ENCODE assay signal across 17 cellular contexts in genomic region chr5:122478741-122479459, GRCh38.
DNase-seq lines count a peak whose midpoint lies in the region; ATAC-seq and TF ChIP-seq lines count a peak whose summit lies in the region.
"Had no signal": no experiment of that assay in that cellular context is flagged by ENCODE, and none has a peak within 500 bp of the region (broad histone marks: within the 10 kb centered on the region; RNA-seq: fewer than 3 reads in every experiment).

No MANE protein-coding gene starts in this region.

- intact Hi-C loops in PC-9 (cut with micrococcal nuclease; ENCODE audit: unreplicated experiment) = no loop called here

- ATAC-seq in omental fat pad (ENCODE audit: low FRiP score) = peak; percentile 93
- ATAC-seq: activated naive CD4-positive, alpha-beta T cell treated with anti-CD3 and anti-CD28 coated beads, Interleukin-2, amount 50 U/mL, for 72 hours; psoas muscle; stimulated activated memory B cell treated with anti-CD40 and anti-IgM and Interleukin-4, amounts not matched to agents 10 μg/mL and 1 μg/mL and 100 μg/mL, for 72 hours; WTC11 had no signal

- H3K4me3 ChIP-seq in PC-9 = no peak overlapping the region
- H3K4me3 ChIP-seq: BLaER1 treated with 17β-estradiol and CSF1 and Interleukin-3, amounts not matched to agents 10 nM and 100 nM; psoas muscle had no signal

- BruUV-seq in PC-9 (replicated peaks; lab: Mats Ljungman, UMichigan) = no TSS peak

- POLR2A ChIA-PET in PC-9 (lab: Charles Lee; ENCODE audit: unreplicated experiment) = no interaction called here

- H3K4me2 ChIP-seq in PC-9 = peak overlapping the region; percentile 42
- H3K4me2 ChIP-seq: BLaER1 treated with 17β-estradiol and CSF1 and Interleukin-3, amounts not matched to agents 10 nM and 100 nM had no signal

- CTCF ChIA-PET in PC-9 (lab: Charles Lee) = no interaction called here

- no peaks in the 10 kb centered on the region for H3K9me2 ChIP-seq in PC-9 (ENCODE audit: insufficient read depth)

- H3K36me3 ChIP-seq in PC-9 (ENCODE audit: low read depth) = no peaks in the 10 kb centered on the region
- H3K36me3 ChIP-seq: BLaER1 treated with 17β-estradiol and CSF1 and Interleukin-3, amounts not matched to agents 10 nM and 100 nM had no signal

- H3K27ac ChIP-seq in PC-9 = peak overlapping the region; percentile 56
- H3K27ac ChIP-seq: BLaER1 treated with 17β-estradiol and CSF1 and Interleukin-3, amounts not matched to agents 10 nM and 100 nM; HL-60; psoas muscle had no signal

- DNase-seq in EH (ENCODE audit: low read depth) (peak; percentile 31), PC-9 (peak; percentile 3 to 94), fibroblast of the conjunctiva (ENCODE audit: low read depth) (peak; percentile 77), omental fat pad (ENCODE audit: low spot score) (no peak), NCI-H748 (lab: John Stamatoyannopoulos, UW; ENCODE audit: unreplicated experiment) (no peak), NCI-H774 (lab: John Stamatoyannopoulos, UW) (no peak), GM13977 (ENCODE audit: low spot score) (no peak)
- no peak for DNase-seq in activated CD8-positive, alpha-beta memory T cell treated with anti-CD3 and anti-CD28 coated beads, Interleukin-2, amount 50 U/mL, for 48 hours
- DNase-seq: erythroblast; NCI-H2171; psoas muscle; stimulated activated CD4-positive, alpha-beta T cell treated with anti-CD3 and anti-CD28 coated beads, Interleukin-4, amount 100 ng/mL, for 1 hour had no signal

- no peaks in the 10 kb centered on the region for H3K27me3 ChIP-seq in PC-9 (ENCODE audit: insufficient read depth, low read depth)
- H3K27me3 ChIP-seq: BLaER1 treated with 17β-estradiol and CSF1 and Interleukin-3, amounts not matched to agents 10 nM and 100 nM had no signal

- peaks cover 21% of the 10 kb centered on the region for H3K4me1 ChIP-seq in PC-9 (replicated peaks; ENCODE audit: insufficient read depth)
- H3K4me1 ChIP-seq: BLaER1 treated with 17β-estradiol and CSF1 and Interleukin-3, amounts not matched to agents 10 nM and 100 nM; psoas muscle had no signal

- no peak for TF ChIP-seq CTCF in PC-9 (conservative IDR thresholded peaks at IDR 0.05)
- TF ChIP-seq CTCF in omental fat pad (IDR thresholded peaks at IDR 0.05) = no peak
- no peak for TF ChIP-seq CTCF in GM13977 (IDR thresholded peaks at IDR 0.05; ENCODE audit: extremely low read depth, insufficient read depth, missing control alignments)

- no peaks in the 10 kb centered on the region for H4K20me1 ChIP-seq in PC-9 (ENCODE audit: insufficient read depth)
- H4K20me1 ChIP-seq: BLaER1 treated with 17β-estradiol and CSF1 and Interleukin-3, amounts not matched to agents 10 nM and 100 nM had no signal

- in situ Hi-C loops in GM13977 (cut with MboI; ENCODE audit: low pct_unique_long_range_greater_than_20kb, low sequenced_read_pairs, unreplicated experiment) = no loop called here

- H3K79me2 ChIP-seq in PC-9 (ENCODE audit: low read depth) = no peaks in the 10 kb centered on the region

- H3K9me3 ChIP-seq in PC-9 (ENCODE audit: insufficient read depth, low read depth) = no peaks in the 10 kb centered on the region; the same call in 1 of the 2 replicates
- H3K9me3 ChIP-seq: BLaER1 treated with 17β-estradiol and CSF1 and Interleukin-3, amounts not matched to agents 10 nM and 100 nM; psoas muscle had no signal

- H2AFZ ChIP-seq in PC-9 = 0 out of 2 replicates have a peak overlapping the region, but pooled peaks have one; percentile 20

- H3F3A ChIP-seq in PC-9 (ENCODE audit: insufficient read depth, low read depth) = peaks cover 7% of the 10 kb centered on the region; the same call in 1 of the 2 replicates

Comparison
In these comparisons a context has a peak if more than half of its experiments do, and no peak if none do; other contexts are left out.
1. DNase-seq: peak in EH (single experiment), PC-9 (2 of 2) and fibroblast of the conjunctiva (single experiment); none in omental fat pad (single experiment), NCI-H748 (single experiment), activated CD8-positive, alpha-beta memory T cell treated with anti-CD3 and anti-CD28 coated beads, Interleukin-2, amount 50 U/mL, for 48 hours (single experiment), NCI-H774 (single experiment) and GM13977 (single experiment).